Comparison of ENCODE assay signal across 19 cellular contexts in genomic region chr10:102220612-102221011, GRCh38. TPM values are rescaled to one million over a fixed set of nuclear protein-coding genes. Genes with fewer than 3 reads are reported as not detected.
DNase-seq lines count a peak whose midpoint lies in the region; ATAC-seq and TF ChIP-seq lines count a peak whose summit lies in the region.
"Had no signal": no experiment of that assay in that cellular context is flagged by ENCODE, and none has a peak within 500 bp of the region (broad histone marks: within the 10 kb centered on the region; RNA-seq: fewer than 3 reads in every experiment).

No MANE protein-coding gene starts in this region.

- DNase-seq in NCI-H1436 (lab: John Stamatoyannopoulos, UW) (peak; percentile 1), NCI-H1436 treated with DMSO at 0.1 percent for 48 hours (lab: John Stamatoyannopoulos, UW) (no peak), NCI-H748 (lab: John Stamatoyannopoulos, UW; ENCODE audit: unreplicated experiment) (peak; percentile 53), NCI-H748 treated with DMSO at 0.1 percent for 48 hours (lab: John Stamatoyannopoulos, UW) (no peak), NCI-H1105 treated with DMSO at 0.1 percent for 48 hours (lab: John Stamatoyannopoulos, UW) (peak; percentile 60), epithelial cell of esophagus (ENCODE audit: low read depth) (peak; percentile 34), OCI-LY7 (ENCODE audit: low spot score) (no peak)
- DNase-seq: COR-L47, DMS79 treated with DMSO at 0.1 percent for 48 hours, H7, KBM-7, NCI-H1694 treated with DMSO at 0.1 percent for 48 hours, NCI-H774, T1000 had no signal

- TF ChIP-seq CTCF in epithelial cell of esophagus (IDR thresholded peaks at IDR 0.05; ENCODE audit: insufficient read depth, low read depth, low read length, missing control alignments) (no peak), OCI-LY7 (conservative IDR thresholded peaks at IDR 0.05; ENCODE audit: low read length) (no peak)

- no peaks in the 10 kb centered on the region for H3K79me2 ChIP-seq in OCI-LY7 (ENCODE audit: insufficient read depth, low read depth, low read length)

- no TSS peak for BruUV-seq in OCI-LY7 (replicated peaks; lab: Mats Ljungman, UMichigan)

- no peaks in the 10 kb centered on the region for H3K9me3 ChIP-seq in OCI-LY7 (ENCODE audit: low read length)
- H3K9me3 ChIP-seq: SJCRH30 had no signal

- H3K36me3 ChIP-seq in OCI-LY7 (ENCODE audit: insufficient read depth, low read length) = no peaks in the 10 kb centered on the region

- no peak overlapping the region for H3K4me3 ChIP-seq in epithelial cell of esophagus (ENCODE audit: low read length)
- H3K4me3 ChIP-seq in OCI-LY7 (ENCODE audit: low read depth, low read length, poor library complexity, severe bottlenecking) = no peak overlapping the region
- H3K4me3 ChIP-seq: SJCRH30 had no signal

- H2AFZ ChIP-seq in OCI-LY7 (ENCODE audit: low read length) = no peak overlapping the region

- no peak overlapping the region for H3K27ac ChIP-seq in OCI-LY7 (ENCODE audit: low read depth, low read length, poor library complexity, severe bottlenecking)
- H3K27ac ChIP-seq: SJCRH30 had no signal

- CTCF ChIA-PET in OCI-LY7 (lab: Charles Lee; ENCODE audit: unreplicated experiment) = no interaction called here

- H3K9me2 ChIP-seq in OCI-LY7 (ENCODE audit: insufficient read depth, low read length) = no peaks in the 10 kb centered on the region

- ATAC-seq in GM18873 (IDR thresholded peaks at IDR 0.05; ENCODE audit: low FRiP score, unreplicated experiment) = no peak

- POLR2A ChIA-PET in OCI-LY7 (lab: Charles Lee) = interaction anchor here (0.6 kb wide), 1 partner anchor 54 kb away, joined by 3 read pairs; no protein-coding TSS in a partner anchor

- H3K4me2 ChIP-seq in OCI-LY7 (ENCODE audit: low read length) = no peak overlapping the region

- intact Hi-C loops in OCI-LY7 (cut with micrococcal nuclease; ENCODE audit: unreplicated experiment) = no loop called here

- no peaks in the 10 kb centered on the region for H3K4me1 ChIP-seq in OCI-LY7 (ENCODE audit: insufficient read depth, low read length, poor library complexity, severe bottlenecking)

- no peaks in the 10 kb centered on the region for H4K20me1 ChIP-seq in OCI-LY7 (ENCODE audit: insufficient read depth, low read length)

RNA-seq across cellular contexts. Expression of gene ELOVL3, which starts 5.5 kb away (rescaled TPM):
- 0.62 TPM in 1 of 2 replicates, not detected in the other for total RNA-seq in OCI-LY7 (2014; rRNA removed; shearing (Covaris generic))
- 0.48 TPM in 1 of 2 replicates, not detected in the other for total RNA-seq in OCI-LY7 (2022)
- total RNA-seq: A172; B cell; T-helper 1 cell treated with Interleukin-12 subunit alpha and Interleukin-12 subunit beta and Interleukin-4 antibody, amounts not matched to agents 30 ng/mL and 1 ng/mL, for 36 hours had no signal

RNA-seq across cellular contexts. Expression of gene PITX3, which starts 20.7 kb away (rescaled TPM):
- total RNA-seq in OCI-LY7 (2014; rRNA removed; shearing (Covaris generic)) = not detected in 2 replicates
- not detected in 2 replicates for total RNA-seq in OCI-LY7 (2022)
- total RNA-seq: A172; B cell; T-helper 1 cell treated with Interleukin-12 subunit alpha and Interleukin-12 subunit beta and Interleukin-4 antibody, amounts not matched to agents 30 ng/mL and 1 ng/mL, for 36 hours had no signal

RNA-seq across cellular contexts. Expression of gene GBF1, which starts 24.7 kb away (rescaled TPM):
- total RNA-seq in OCI-LY7 (2014; rRNA removed; shearing (Covaris generic)) = 13.8 and 17.8 TPM in 2 replicates
- 33.4 and 36.9 TPM in 2 replicates for total RNA-seq in OCI-LY7 (2022)

Comparison
In these comparisons a context has a peak if more than half of its experiments do, and no peak if none do; other contexts are left out.
1. DNase-seq: peak in NCI-H1436 (single experiment), NCI-H748 (single experiment), NCI-H1105 treated with DMSO at 0.1 percent for 48 hours (single experiment) and epithelial cell of esophagus (single experiment); none in NCI-H1436 treated with DMSO at 0.1 percent for 48 hours (single experiment), NCI-H748 treated with DMSO at 0.1 percent for 48 hours (single experiment) and OCI-LY7 (single experiment).